8 cellular contexts compared by ENCODE assay signal in genomic region chr17:50425682-50426471, GRCh38. TPM values are rescaled to one million over a fixed set of nuclear protein-coding genes. Genes with fewer than 3 reads are reported as not detected.
DNase-seq lines count a peak whose midpoint lies in the region; FAIRE-seq and TF ChIP-seq lines count a peak whose summit lies in the region.

Gene ACSF2 (plus strand): TSS chr17:50426218. CDS start chr17:50426262, 44 bp downstream.

- peak within 1 kb of the TSS; percentile 79 to 93 (median 84) for H3K4me3 Mint-ChIP-seq in brain

- no peak for TF ChIP-seq EP300 in Ishikawa (IDR thresholded peaks at IDR 0.05; ENCODE audit: borderline replicate concordance)

- no peak for FAIRE-seq in GM19239 (lab: Jason Lieb, UNC)

- DNase-seq in AG08395 (ENCODE audit: low spot score) (peak; percentile 88), GM19239 (ENCODE audit: insufficient read length, low spot score) (peak; percentile 74), UCSD-AML1 (lab: John Stamatoyannopoulos, UW; ENCODE audit: unreplicated experiment) (peak; percentile 72), NCI-H2081 treated with DMSO at 0.1 percent for 48 hours (lab: John Stamatoyannopoulos, UW) (no peak)
- DNase-seq in stimulated activated CD4-positive, alpha-beta T cell treated with anti-CD3 and anti-CD28 coated beads, Interleukin-12 subunit alpha, Interleukin-12 subunit beta, amount 100 ng/mL, for 24 hours (ENCODE audit: low read depth in 2 of 2): peak; percentile 41 to 67

- peaks cover 49% of the 10 kb centered on the region for H3K4me1 Mint-ChIP-seq in brain

- TF ChIP-seq CTCF in brain (conservative IDR thresholded peaks at IDR 0.05): no peak

- no peaks in the 10 kb centered on the region for H3K36me3 Mint-ChIP-seq in brain

- H3K27me3 ChIP-seq in iPS-20b (ENCODE audit: insufficient read depth, low read length): peaks cover 20% of the 10 kb centered on the region

- no peaks in the 10 kb centered on the region for H3K9me3 ChIP-seq in iPS-20b (ENCODE audit: insufficient read depth, low read depth, low read length)

- H3K27ac ChIP-seq in iPS-20b (ENCODE audit: low read length): no peak within 1 kb of the TSS

- TF ChIP-seq RAD21 in Ishikawa (IDR thresholded peaks at IDR 0.05; ENCODE audit: low read depth): no peak

- peak within 1 kb of the TSS; percentile 56; the same call in 1 of the 2 replicates for H3K9ac ChIP-seq in iPS-20b (ENCODE audit: low read depth, low read length)

- no peaks in the 10 kb centered on the region for H3K36me3 ChIP-seq in iPS-20b (ENCODE audit: insufficient read depth, low read depth, low read length)

- H3K4me3 ChIP-seq in iPS-20b (ENCODE audit: low read length): peak within 1 kb of the TSS; percentile 76

- H3K27ac Mint-ChIP-seq in brain: peak within 1 kb of the TSS; percentile 65 to 90 (median 85)

- peaks cover 8% of the 10 kb centered on the region for H3K27me3 Mint-ChIP-seq in brain

- H3K4me1 ChIP-seq in iPS-20b (ENCODE audit: insufficient read depth, low read length): peaks cover 5% of the 10 kb centered on the region; the same call in 1 of the 2 replicates

- H3K9me3 Mint-ChIP-seq in brain: no peaks in the 10 kb centered on the region

TF ChIP-seq in Ishikawa, 13 proteins besides CTCF, POLR2A, EP300 and RAD21:
- TF ChIP-seq FOXM1 (IDR thresholded peaks at IDR 0.05; ENCODE audit: borderline replicate concordance, low read depth) (no peak), YY1 (IDR thresholded peaks at IDR 0.05; ENCODE audit: low read depth) (peak; percentile 65; the same call in 1 of the 2 replicates), EGR1 (IDR thresholded peaks at IDR 0.05) (no peak), ZBTB7A (IDR thresholded peaks at IDR 0.05; ENCODE audit: low read depth) (no peak), CEBPB (IDR thresholded peaks at IDR 0.05) (no peak), NFIC (IDR thresholded peaks at IDR 0.05) (peak; percentile 75), REST (IDR thresholded peaks at IDR 0.05; ENCODE audit: low read depth) (no peak), TAF1 (IDR thresholded peaks at IDR 0.05; ENCODE audit: low read depth) (peak; percentile 63; the same call in 1 of the 2 replicates), USF1 (IDR thresholded peaks at IDR 0.05) (peak; percentile 86), CREB1 (IDR thresholded peaks at IDR 0.05; ENCODE audit: low read depth) (no peak), TCF12 (IDR thresholded peaks at IDR 0.05; ENCODE audit: low read depth) (no peak), MAX (IDR thresholded peaks at IDR 0.05) (peak; percentile 54), TEAD4 (IDR thresholded peaks at IDR 0.05) (no peak)

RNA-seq across cellular contexts. Expression of gene ACSF2, which starts in this region (rescaled TPM):
- 7.9 TPM for polyA plus RNA-seq in brain (ENCODE audit: insufficient read depth, low read depth, low replicate concordance)
